ENCODE assay signal across 11 cellular contexts in the genomic region with DNA sequence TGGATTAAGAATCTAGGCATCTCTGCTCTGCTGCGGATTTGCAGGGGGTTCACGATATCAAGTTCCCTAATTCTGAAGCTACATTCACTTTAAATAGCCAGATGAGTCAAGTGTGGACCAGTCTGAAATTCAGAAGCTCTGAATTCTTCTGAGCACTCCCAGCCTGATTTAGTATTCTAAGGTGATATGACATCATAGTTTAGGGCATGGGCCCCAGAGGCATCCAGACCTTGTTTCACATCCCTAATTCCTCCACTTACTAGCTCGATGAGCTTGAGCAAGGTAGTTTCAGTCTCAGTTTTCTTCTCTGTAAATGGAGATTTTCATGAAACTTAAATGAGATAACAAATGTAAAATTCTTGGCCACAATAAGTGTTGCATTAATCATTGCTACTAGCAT.
DNase-seq lines count a peak whose midpoint lies in the region; ATAC-seq lines count a peak whose summit lies in the region.
"Had no signal": no experiment of that assay in that cellular context is flagged by ENCODE, and none has a peak within 500 bp of the region (broad histone marks: within the 10 kb centered on the region; RNA-seq: fewer than 3 reads in every experiment).

No MANE protein-coding gene starts in this region.

- CTCF ChIA-PET in activated naive CD4-positive, alpha-beta T cell treated with anti-CD3 and anti-CD28 coated beads, Interleukin-2, amount 10 ng/mL, durations not matched to agents 7 days and 5 days (lab: Charles Lee), result no interaction called here

- no peak overlapping the region for H3K4me3 Mint-ChIP-seq in activated naive CD4-positive, alpha-beta T cell treated with anti-CD3 and anti-CD28 coated beads, Interleukin-2, amount 10 ng/mL, durations not matched to agents 7 days and 5 days

- no peaks in the 10 kb centered on the region for H3K4me1 Mint-ChIP-seq in activated naive CD4-positive, alpha-beta T cell treated with anti-CD3 and anti-CD28 coated beads, Interleukin-2, amount 10 ng/mL, durations not matched to agents 7 days and 5 days

- H3K27me3 Mint-ChIP-seq in activated naive CD4-positive, alpha-beta T cell treated with anti-CD3 and anti-CD28 coated beads, Interleukin-2, amount 10 ng/mL, durations not matched to agents 7 days and 5 days, result no peaks in the 10 kb centered on the region

- no peaks in the 10 kb centered on the region for H3K36me3 Mint-ChIP-seq in activated naive CD4-positive, alpha-beta T cell treated with anti-CD3 and anti-CD28 coated beads, Interleukin-2, amount 10 ng/mL, durations not matched to agents 7 days and 5 days

- no peaks in the 10 kb centered on the region for H3K9me3 Mint-ChIP-seq in activated naive CD4-positive, alpha-beta T cell treated with anti-CD3 and anti-CD28 coated beads, Interleukin-2, amount 10 ng/mL, durations not matched to agents 7 days and 5 days

- DNase-seq in myocyte (ENCODE audit: low read depth) (peak; percentile 6), substantia nigra (lab: John Stamatoyannopoulos, UW) (no peak), AG20443 (ENCODE audit: low spot score) (no peak)
- no peak for DNase-seq in activated naive CD4-positive, alpha-beta T cell treated with anti-CD3 and anti-CD28 coated beads, Interleukin-2, amount 10 ng/mL, durations not matched to agents 7 days and 5 days
- no peak for DNase-seq in activated CD4-positive, alpha-beta T cell treated with anti-CD3 and anti-CD28 coated beads, Interleukin-2, amount 50 U/mL, for 4 hours
- DNase-seq: activated CD4-positive, alpha-beta T cell treated with anti-CD3 and anti-CD28 coated beads, Interleukin-2, amount 50 U/mL, for 1 hour; mucosa of descending colon; OCI-M1 had no signal

- no peak overlapping the region for H3K27ac Mint-ChIP-seq in activated naive CD4-positive, alpha-beta T cell treated with anti-CD3 and anti-CD28 coated beads, Interleukin-2, amount 10 ng/mL, durations not matched to agents 7 days and 5 days

- ATAC-seq in GM18873 (IDR thresholded peaks at IDR 0.05; ENCODE audit: low FRiP score, unreplicated experiment) (peak; percentile 97), GM21786 (IDR thresholded peaks at IDR 0.05; ENCODE audit: unreplicated experiment) (peak; percentile 99), HG03432 (IDR thresholded peaks at IDR 0.05; ENCODE audit: unreplicated experiment) (peak; percentile 100)
- ATAC-seq: mucosa of descending colon had no signal

- H3K27ac ChIP-seq in substantia nigra (ENCODE audit: low read depth, low read length, poor library complexity, severe bottlenecking), result no peak overlapping the region
